ENCODE assay signal across 8 cellular contexts in the genomic region with DNA sequence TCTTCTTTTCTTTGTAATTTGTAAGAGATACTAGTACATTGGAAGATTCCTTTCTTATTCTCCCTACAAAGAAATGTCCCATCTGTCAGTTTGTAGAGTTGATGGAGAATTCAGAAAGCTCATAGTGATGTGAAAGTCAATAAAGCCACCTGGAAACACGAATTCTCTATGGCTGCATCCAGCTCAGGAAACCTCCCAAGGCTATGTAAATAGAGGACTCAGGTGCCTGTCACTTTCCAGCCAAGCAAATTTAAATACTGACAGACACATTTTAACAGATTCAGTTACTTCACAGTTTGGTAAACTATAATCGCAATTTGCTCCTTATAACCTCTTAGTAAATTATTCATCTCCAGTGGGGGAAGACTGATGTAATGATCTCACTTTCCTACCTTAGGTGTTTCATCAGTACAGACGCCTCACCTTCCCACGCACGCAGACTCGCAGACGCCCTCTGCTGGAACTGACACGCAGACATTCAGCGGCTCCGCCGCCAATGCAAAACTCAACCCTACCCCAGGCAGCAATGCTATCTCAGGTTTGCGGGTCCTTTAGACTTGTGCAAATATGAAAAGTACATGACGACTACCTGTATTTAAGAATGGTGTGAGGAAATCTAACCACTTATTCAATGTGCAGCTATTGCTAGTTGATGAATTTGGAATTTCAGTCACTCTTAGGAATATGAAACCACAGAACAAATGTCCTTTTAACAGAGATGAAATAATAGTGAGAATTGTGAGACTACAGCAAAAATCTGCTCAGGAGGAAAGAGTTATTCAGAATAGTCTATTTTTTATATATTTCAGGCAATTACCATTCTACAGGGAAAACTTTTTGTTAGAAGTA.
DNase-seq lines count a peak whose midpoint lies in the region; ATAC-seq and TF ChIP-seq lines count a peak whose summit lies in the region.

No MANE protein-coding gene starts in this region.

- H3K36me3 Mint-ChIP-seq in type B pancreatic cell = no peaks in the 10 kb centered on the region

- H3K4me3 ChIP-seq in esophagus muscularis mucosa = no peak overlapping the region

- H3K9me3 Mint-ChIP-seq in type B pancreatic cell = no peaks in the 10 kb centered on the region

- peaks cover 0 to 6% (median 2%) of the 10 kb centered on the region in 4 donors for H3K4me1 ChIP-seq in esophagus muscularis mucosa

- no peak for TF ChIP-seq POLR2A in esophagus muscularis mucosa (IDR thresholded peaks at IDR 0.05; ENCODE audit: low read depth)

- H3K36me3 ChIP-seq in esophagus muscularis mucosa = no peaks in the 10 kb centered on the region

- H3K4me1 Mint-ChIP-seq in type B pancreatic cell (ENCODE audit: unreplicated experiment) = peaks cover 23% of the 10 kb centered on the region

- DNase-seq in NCI-H345 treated with DMSO at 0.1 percent for 48 hours (lab: John Stamatoyannopoulos, UW; ENCODE audit: unreplicated experiment) (peak; percentile 39), activated T-cell treated with anti-CD3 and anti-CD28 coated beads for 48 hours (ENCODE audit: low read depth) (peak; percentile 69), esophagus muscularis mucosa (ENCODE audit: extremely low spot score) (no peak), nucleus accumbens (lab: John Stamatoyannopoulos, UW) (peak in 31 of 56 donors; percentile 1 to 62 (median 18)), type B pancreatic cell (ENCODE audit: extremely low spot score, unreplicated experiment) (no peak), RKO (ENCODE audit: low spot score) (no peak)

- intact Hi-C loops in esophagus muscularis mucosa (cut with DNase I) = no loop called here

- TF ChIP-seq CTCF in GM12874 (IDR thresholded peaks at IDR 0.05; ENCODE audit: insufficient read depth, low read depth, low read length) = peak; percentile 30; the same call in 1 of the 2 replicates
- peak; percentile 16 to 51 (median 30) for TF ChIP-seq CTCF in esophagus muscularis mucosa (IDR thresholded peaks at IDR 0.05)
- peak; percentile 88 for TF ChIP-seq CTCF in type B pancreatic cell (conservative IDR thresholded peaks at IDR 0.05)

- WGBS in esophagus muscularis mucosa = 18% methylated on average over 13 of the region's 13 CpGs

- no peaks in the 10 kb centered on the region for H3K9me3 ChIP-seq in esophagus muscularis mucosa

- H3K27ac ChIP-seq in esophagus muscularis mucosa (replicated peaks in 1 of 4) = no peak overlapping the region

- H3K27me3 Mint-ChIP-seq in type B pancreatic cell = peaks cover 5% of the 10 kb centered on the region

- peaks cover 0 to 9% (median 0%) of the 10 kb centered on the region in 4 donors for H3K27me3 ChIP-seq in esophagus muscularis mucosa

- no peak for ATAC-seq in GM19328 (IDR thresholded peaks at IDR 0.05; ENCODE audit: unreplicated experiment)

- H3K27ac Mint-ChIP-seq in type B pancreatic cell = no peak overlapping the region

- TF ChIP-seq EP300 in esophagus muscularis mucosa (IDR thresholded peaks at IDR 0.05) = no peak

- no peak overlapping the region for H3K4me3 Mint-ChIP-seq in type B pancreatic cell

Comparison
In these comparisons a context has a peak if more than half of its experiments do, and no peak if none do; other contexts are left out.
1. CTCF ChIP-seq: peak in every context shown above with its lines; median percentile 88 in type B pancreatic cell; 30 in GM12874; 30 in esophagus muscularis mucosa.
2. DNase-seq: peak in NCI-H345 treated with DMSO at 0.1 percent for 48 hours (single experiment), activated T-cell treated with anti-CD3 and anti-CD28 coated beads for 48 hours (single experiment) and nucleus accumbens (31 of 56); none in esophagus muscularis mucosa (single experiment), type B pancreatic cell (single experiment) and RKO (single experiment).